In the genomic region with DNA sequence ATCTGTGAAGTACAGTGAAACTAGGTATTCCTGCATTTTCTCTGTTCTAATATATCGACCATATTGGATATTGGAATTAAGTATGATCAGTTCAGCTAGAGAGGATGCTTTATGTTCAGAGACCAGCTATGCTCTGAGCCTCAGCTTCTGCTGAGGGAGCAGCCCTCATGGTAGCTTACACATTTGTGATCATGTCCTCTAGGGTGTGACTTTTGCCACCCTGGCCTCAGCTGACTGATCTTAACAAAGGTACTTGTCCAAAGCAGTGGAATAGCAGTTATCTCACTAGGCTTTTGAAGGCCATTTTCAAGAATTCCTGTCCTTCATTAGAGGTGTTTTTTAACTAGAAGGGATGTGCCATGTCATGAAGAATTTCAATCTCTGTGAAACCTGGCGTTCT, we compare ENCODE assay signal across 21 cellular contexts. TPM values are rescaled to one million over a fixed set of nuclear protein-coding genes. Genes with fewer than 3 reads are reported as not detected.
DNase-seq lines count a peak whose midpoint lies in the region; ATAC-seq, FAIRE-seq and TF ChIP-seq lines count a peak whose summit lies in the region.
"Had no signal": no experiment of that assay in that cellular context is flagged by ENCODE, and none has a peak within 500 bp of the region (broad histone marks: within the 10 kb centered on the region; RNA-seq: fewer than 3 reads in every experiment).

No MANE protein-coding gene starts in this region.

- H3K4me3 ChIP-seq in DOHH2 (ENCODE audit: low read length) (no peak overlapping the region), Loucy (ENCODE audit: low read length, poor library complexity, severe bottlenecking) (no peak overlapping the region), K562 (no peak overlapping the region)
- H3K4me3 ChIP-seq: A549; BLaER1 treated with 17β-estradiol and CSF1 and Interleukin-3, amounts not matched to agents 10 nM and 100 nM; GM12878 had no signal

- no peaks in the 10 kb centered on the region for H4K20me1 ChIP-seq in DOHH2 (ENCODE audit: control insufficient read depth, insufficient read depth, low read depth, low read length)
- peaks cover 16% of the 10 kb centered on the region for H4K20me1 ChIP-seq in Loucy (ENCODE audit: insufficient read depth, low read length, poor library complexity, severe bottlenecking)
- no peaks in the 10 kb centered on the region for H4K20me1 ChIP-seq in K562 (replicated peaks; ENCODE audit: control insufficient read depth, insufficient read depth, low read length)

- POLR2A ChIA-PET in K562 (lab: Yijun Ruan, JAX), result interaction anchor here (0.9 to 1.9 kb wide), 2 partner anchors 9 to 82 kb away, joined by 3 to 4 read pairs; a partner anchor contains a TSS

- H3K9me2 ChIP-seq in DOHH2 (replicated peaks; ENCODE audit: control insufficient read depth, low read length) (no peaks in the 10 kb centered on the region), Loucy (replicated peaks; ENCODE audit: low read depth, low read length) (no peaks in the 10 kb centered on the region)

- H3K4me1 ChIP-seq in DOHH2 (ENCODE audit: control insufficient read depth, low read length), result peaks cover 38% of the 10 kb centered on the region
- peaks cover 23% of the 10 kb centered on the region for H3K4me1 ChIP-seq in Loucy (ENCODE audit: insufficient read depth, low read length, poor library complexity, severe bottlenecking)
- H3K4me1 ChIP-seq in K562 (replicated peaks in 1 of 2; ENCODE audit: control insufficient read depth in 2 of 2, insufficient read depth in 2 of 2, low read length in 2 of 2), result no peaks in the 10 kb centered on the region; a peak in 1 of 5 replicates
- H3K4me1 ChIP-seq: A549; BLaER1 treated with 17β-estradiol and CSF1 and Interleukin-3, amounts not matched to agents 10 nM and 100 nM had no signal

- no peak for TF ChIP-seq CTCF in DOHH2 (IDR thresholded peaks at IDR 0.05; ENCODE audit: low read depth, low read length, poor library complexity, severe bottlenecking)
- TF ChIP-seq CTCF in Loucy (conservative IDR thresholded peaks at IDR 0.05; ENCODE audit: low read length), result no peak
- no peak for TF ChIP-seq CTCF in K562 (IDR thresholded peaks at IDR 0.05 in 2 of 3, conservative IDR thresholded peaks at IDR 0.05 in 1 of 3; ENCODE audit: insufficient read depth in 2 of 3, low read depth in 1 of 3, low read length in 3 of 3)

- TF ChIP-seq RAD21 in K562 (CRISPR knock-in tag; conservative IDR thresholded peaks at IDR 0.05 in 1 of 2, IDR thresholded peaks at IDR 0.05 in 1 of 2), result no peak

- in situ Hi-C loops in K562 (cut with MboI), result no loop called here

- intact Hi-C loops in K562 (cut with micrococcal nuclease), result no loop called here

- H3K9ac ChIP-seq in Loucy (ENCODE audit: low read depth, low read length, poor library complexity, severe bottlenecking), result no peak overlapping the region
- no peak overlapping the region for H3K9ac ChIP-seq in K562 (ENCODE audit: insufficient read depth in 1 of 2, low read depth in 2 of 2, low read length in 2 of 2)
- H3K9ac ChIP-seq: BLaER1 treated with 17β-estradiol and CSF1 and Interleukin-3, amounts not matched to agents 10 nM and 100 nM had no signal

- H3K9me3 ChIP-seq in DOHH2 (ENCODE audit: control insufficient read depth, insufficient read depth, low read length) (peaks cover 2% of the 10 kb centered on the region; the same call in 1 of the 2 replicates), Loucy (ENCODE audit: insufficient read depth, low read depth, low read length) (no peaks in the 10 kb centered on the region), K562 (replicated peaks; ENCODE audit: control insufficient read depth, insufficient read depth, low read depth, low read length) (no peaks in the 10 kb centered on the region)
- H3K9me3 ChIP-seq: A549; BLaER1 treated with 17β-estradiol and CSF1 and Interleukin-3, amounts not matched to agents 10 nM and 100 nM; Caco-2 had no signal

- H3K36me3 ChIP-seq in DOHH2 (ENCODE audit: control insufficient read depth, low read length) (peaks cover 11% of the 10 kb centered on the region; the same call in 1 of the 2 replicates), Loucy (ENCODE audit: insufficient read depth, low read length) (no peaks in the 10 kb centered on the region), K562 (ENCODE audit: control insufficient read depth, insufficient read depth, low read length) (no peaks in the 10 kb centered on the region)

- TF ChIP-seq POLR2A in H54 (IDR thresholded peaks at IDR 0.05; ENCODE audit: low read depth, low read length), result no peak
- TF ChIP-seq POLR2A in K562 (conservative IDR thresholded peaks at IDR 0.05), result no peak

- H3F3A ChIP-seq in DOHH2 (ENCODE audit: control insufficient read depth, insufficient read depth), result no peaks in the 10 kb centered on the region
- no peaks in the 10 kb centered on the region for H3F3A ChIP-seq in Loucy (ENCODE audit: low read depth)

- no TSS peak for BruUV-seq in K562 (replicated peaks; lab: Mats Ljungman, UMichigan)

- no peak for DNase-seq in H54 (ENCODE audit: insufficient read length, low spot score)
- no peak for DNase-seq in K562 (ENCODE audit: extremely low read depth in 1 of 4, low spot score in 3 of 4)
- DNase-seq in NOMO-1 (lab: John Stamatoyannopoulos, UW; ENCODE audit: unreplicated experiment in 2 of 2), result no peak
- DNase-seq in stimulated activated CD4-positive, alpha-beta T cell treated with anti-CD3 and anti-CD28 coated beads, Interleukin-15, amount 100 ng/mL, for 24 hours, result no peak
- no peak for DNase-seq in NCI-H2227 treated with DMSO at 0.1 percent for 48 hours (lab: John Stamatoyannopoulos, UW)
- DNase-seq: AML-193; Caco-2; Calu3; CD4-positive, alpha-beta T cell; CD8-positive, alpha-beta T cell; DMS79 treated with DMSO at 0.1 percent for 48 hours; EL; GDM1 had no signal

- peak; percentile 64; the same call in 2 of the 3 replicates for ATAC-seq in K562
- ATAC-seq: A549; CD8-positive, alpha-beta T cell; GM12878 had no signal

- CTCF ChIA-PET in K562 (lab: Yijun Ruan, JAX; ENCODE audit: low intra/inter-chr PET ratio), result no interaction called here

- H3K4me2 ChIP-seq in DOHH2 (ENCODE audit: low read length) (peak overlapping the region; percentile 39; the same call in 1 of the 2 replicates), Loucy (ENCODE audit: low read depth, low read length, poor library complexity, severe bottlenecking) (peak overlapping the region; percentile 39), K562 (ENCODE audit: insufficient read depth, low read length) (no peak overlapping the region)
- H3K4me2 ChIP-seq: A549; BLaER1 treated with 17β-estradiol and CSF1 and Interleukin-3, amounts not matched to agents 10 nM and 100 nM had no signal

- no peak for TF ChIP-seq EP300 in K562 (IDR thresholded peaks at IDR 0.05; ENCODE audit: low read length)

- H3K9me1 ChIP-seq in K562 (ENCODE audit: control insufficient read depth, insufficient read depth, low read length), result no peaks in the 10 kb centered on the region

- FAIRE-seq in H54 (lab: Jason Lieb, UNC) (peak; percentile 30), K562 (lab: Jason Lieb, UNC) (no peak)
- FAIRE-seq: A549, GM12878, GM19239 had no signal

- H3K27ac ChIP-seq in DOHH2 (ENCODE audit: low read depth, low read length) (no peak overlapping the region), K562 (ENCODE audit: extremely low read depth, low read depth, low read length) (no peak overlapping the region)
- H3K27ac ChIP-seq: 22Rv1; A549; BLaER1 treated with 17β-estradiol and CSF1 and Interleukin-3, amounts not matched to agents 10 nM and 100 nM; C4-2B had no signal

- WGBS in K562 (ENCODE audit: insufficient coverage, low coverage, missing lambda C conversion rate), result 42% methylated on average over 2 of the region's 2 CpGs

- H2AFZ ChIP-seq in Loucy (ENCODE audit: low read length) (no peak overlapping the region), K562 (ENCODE audit: low read depth, low read length) (no peak overlapping the region)

- no peaks in the 10 kb centered on the region for H3K27me3 ChIP-seq in DOHH2 (ENCODE audit: control insufficient read depth, low read length)
- H3K27me3 ChIP-seq in Loucy (ENCODE audit: insufficient read depth, low read length, poor library complexity, severe bottlenecking), result no peaks in the 10 kb centered on the region
- H3K27me3 ChIP-seq in K562 (ENCODE audit: control insufficient read depth in 2 of 2, insufficient read depth in 2 of 2, low read length in 2 of 2), result no peaks in the 10 kb centered on the region
- H3K27me3 ChIP-seq: BLaER1 treated with 17β-estradiol and CSF1 and Interleukin-3, amounts not matched to agents 10 nM and 100 nM had no signal

- H3K79me2 ChIP-seq in DOHH2 (ENCODE audit: control insufficient read depth, low read length) (peaks cover 95% of the 10 kb centered on the region), Loucy (ENCODE audit: insufficient read depth, low read length) (peaks cover 80% of the 10 kb centered on the region), K562 (ENCODE audit: control insufficient read depth, insufficient read depth, low read length) (peaks cover 27% of the 10 kb centered on the region)

TF ChIP-seq in K562, 482 proteins besides CTCF, POLR2A, EP300 and RAD21 (continues in another document):
- TF ChIP-seq HNRNPH1 (optimal IDR thresholded peaks at IDR 0.05; ENCODE audit: low read depth, low read length), result no peak
- peak; percentile 73; the same call in 1 of the 2 replicates for TF ChIP-seq ZNF41 (CRISPR knock-in tag; conservative IDR thresholded peaks at IDR 0.05)
- TF ChIP-seq L3MBTL2 (IDR thresholded peaks at IDR 0.05), result peak; percentile 36; the same call in 1 of the 2 replicates

RNA-seq across cellular contexts. Expression of a gene that starts 9.3 kb away (rescaled TPM):
- total RNA-seq in K562 (2011; cell fraction: chromatin; rRNA removed; ENCODE audit: low replicate concordance), result 18.2 and 21.2 TPM in 2 replicates
- 12.0 and 12.8 TPM in 2 replicates for total RNA-seq in K562 (2011; cell fraction: nucleolus; rRNA removed)
- total RNA-seq in K562 (2011; cell fraction: nucleoplasm; rRNA removed), result 18.8 and 24.8 TPM in 2 replicates
- total RNA-seq in K562 (2014; rRNA removed), result 8.8 and 13.0 TPM in 2 replicates
- 23.9 and 26.3 TPM in 2 replicates for total RNA-seq in K562 (2014; rRNA removed; fragmentation: Illumina TruSeq; extraction: Trizol)
- 14.9 and 17.8 TPM in 2 replicates for total RNA-seq in K562 (2015; rRNA removed; fragmentation: Illumina TruSeq; extraction: Trizol)
- total RNA-seq in K562 (2021), result 22.5 and 24.5 TPM in 2 replicates
- 17.8 and 22.1 TPM in 2 replicates for polyA plus RNA-seq in K562 (2011; rRNA removed)
- 6.5 and 12.3 TPM in 2 replicates for polyA plus RNA-seq in K562 (2011; cell fraction: cytosol; rRNA removed)
- polyA plus RNA-seq in K562 (2011; cell fraction: nucleus; rRNA removed), result 5.9 and 9.5 TPM in 2 replicates
- 10.6 and 13.4 TPM in 2 replicates for polyA plus RNA-seq in K562 (2012)
- polyA plus RNA-seq in K562 (2014; fragmentation: Illumina TruSeq; extraction: Trizol), result 13.2 and 13.8 TPM in 2 replicates
- polyA plus RNA-seq in K562 (2014; fragmentation: Nextera tagmentation; extraction: Ambion mirVana), result 10 to 100 TPM; 13.2 to 13.6 TPM
- polyA plus RNA-seq in K562 (2014; rRNA removed), result 5.4 and 5.7 TPM in 2 replicates
- 52.9 and 60.4 TPM in 2 replicates for polyA minus RNA-seq in K562 (2011; rRNA and poly(A)+ RNA removed)
- 19.8 and 22.7 TPM in 2 replicates for polyA minus RNA-seq in K562 (2011; cell fraction: cytosol; rRNA and poly(A)+ RNA removed)
- 10.2 and 19.0 TPM in 2 replicates for polyA minus RNA-seq in K562 (2011; cell fraction: nucleus; rRNA and poly(A)+ RNA removed)
